In genomic region chr1:210584439-210585113, GRCh38 we compare ENCODE assay signal across 8 cellular contexts.
A peak's percentile ranks its signal among the peaks of the same experiment; 100 is the strongest.
DNase-seq lines count a peak whose midpoint lies in the region; ATAC-seq, FAIRE-seq and TF ChIP-seq lines count a peak whose summit lies in the region.

No MANE protein-coding gene starts in this region.

- no peaks in the 10 kb centered on the region for H3K27me3 Mint-ChIP-seq in chondrocyte (ENCODE audit: low read depth)

- TF ChIP-seq EP300 in HepG2 (IDR thresholded peaks at IDR 0.05; ENCODE audit: low read depth in 2 of 2, low read length in 2 of 2) (no peak), HepG2 (CRISPR knock-in tag; IDR thresholded peaks at IDR 0.05; ENCODE audit: borderline replicate concordance) (no peak)

- H3K27me3 ChIP-seq in HepG2 (ENCODE audit: control insufficient read depth in 1 of 2, insufficient read depth in 2 of 2, low read length in 2 of 2) = no peaks in the 10 kb centered on the region

- peaks cover 38% of the 10 kb centered on the region for H3K4me1 Mint-ChIP-seq in chondrocyte (ENCODE audit: low read depth)

- H3K9ac ChIP-seq in HepG2 (ENCODE audit: insufficient read depth, low read depth, low read length) = no peak overlapping the region

- no peaks in the 10 kb centered on the region for H4K20me1 ChIP-seq in HepG2 (ENCODE audit: insufficient read depth, low read length)

- WGBS in HepG2 (ENCODE audit: low lambda C conversion rate) = 0% methylated on average over 3 of the region's 3 CpGs

- no peak overlapping the region for H2AFZ ChIP-seq in HepG2 (ENCODE audit: low read length)

- CTCF ChIA-PET in HepG2 (lab: Yijun Ruan, JAX; ENCODE audit: low intra/inter-chr PET ratio, low total read pairs) = interaction anchor here (1.7 to 3.2 kb wide), 2 partner anchors 365 to 549 kb away, joined by 15 to 38 read pairs; partner anchors contain the start of gene KCNH1

- no peaks in the 10 kb centered on the region for H3K9me3 ChIP-seq in HepG2 (ENCODE audit: low read length)

- H3K9me3 Mint-ChIP-seq in chondrocyte (ENCODE audit: low read depth) = no peaks in the 10 kb centered on the region

- no peaks in the 10 kb centered on the region for H3K36me3 ChIP-seq in HepG2 (replicated peaks in 1 of 2; ENCODE audit: control insufficient read depth in 1 of 2, insufficient read depth in 2 of 2, low read length in 2 of 2)

- no peak overlapping the region for H3K4me3 ChIP-seq in HepG2 (replicated peaks in 1 of 3; ENCODE audit: insufficient read depth in 1 of 3, low read depth in 2 of 3, low read length in 3 of 3)

- in situ Hi-C loops in HepG2 (cut with HindIII; ENCODE audit: extremely low pct_ligation_motif_present, low pct_unique_long_range_greater_than_20kb) = loop anchor here (5.0 kb wide), 1 partner anchor 548 kb away; the partner anchor contains the start of gene KCNH1

- H3K4me2 ChIP-seq in HepG2 (ENCODE audit: low read depth, low read length) = no peak overlapping the region

- no peak overlapping the region for H3K27ac ChIP-seq in HepG2 (ENCODE audit: extremely low read length, insufficient read depth, low read length)

- no peaks in the 10 kb centered on the region for H3K36me3 Mint-ChIP-seq in chondrocyte (ENCODE audit: low read depth)

- no peaks in the 10 kb centered on the region for H3K79me2 ChIP-seq in HepG2 (ENCODE audit: insufficient read depth, low read length)

- DNase-seq in AML-193 (lab: John Stamatoyannopoulos, UW) = peak; percentile 41 to 51
- DNase-seq in GM19240 (ENCODE audit: insufficient read length, low spot score) = peak; percentile 52
- DNase-seq in NCI-H510A treated with DMSO at 0.1 percent for 48 hours (lab: John Stamatoyannopoulos, UW) = peak; percentile 97
- DNase-seq in activated CD4-positive, alpha-beta T cell treated with anti-CD3 and anti-CD28 coated beads for 4 hours = peak; percentile 41 to 54
- no peak for DNase-seq in chondrocyte (ENCODE audit: low spot score)
- DNase-seq in HepG2 (ENCODE audit: low spot score) = peak; percentile 74
- peak; percentile 59 to 70 (median 66) for DNase-seq in stimulated activated CD4-positive, alpha-beta T cell treated with anti-CD3 and anti-CD28 coated beads, TNF-alpha, amount 100 ng/mL, for 48 hours (ENCODE audit: low read depth in 3 of 3)

- FAIRE-seq in HepG2 (lab: Jason Lieb, UNC) = peak; percentile 80

- peak overlapping the region; percentile 39 for H3K27ac Mint-ChIP-seq in chondrocyte (ENCODE audit: unreplicated experiment)

- H3K4me3 Mint-ChIP-seq in chondrocyte (ENCODE audit: unreplicated experiment) = no peak overlapping the region

- POLR2A ChIA-PET in HepG2 (lab: Yijun Ruan, JAX) = no interaction called here

- TF ChIP-seq RAD21 in HepG2 (CRISPR knock-in tag; IDR thresholded peaks at IDR 0.05) = peak; percentile 83

- peak; percentile 59 for ATAC-seq in HG03469 (IDR thresholded peaks at IDR 0.05; ENCODE audit: unreplicated experiment)
- peak; percentile 100 for ATAC-seq in HepG2

- TF ChIP-seq CTCF in chondrocyte (IDR thresholded peaks at IDR 0.05) (peak; percentile 97), HepG2 (CRISPR knock-in tag; IDR thresholded peaks at IDR 0.05) (peak; percentile 92)

- intact Hi-C loops in HepG2 (cut with micrococcal nuclease; ENCODE audit: unreplicated experiment) = loop anchor here (1.0 to 5.0 kb wide), 4 partner anchors 136 to 550 kb away; partner anchors contain the start of gene KCNH1

- no TSS peak for BruUV-seq in HepG2 (replicated peaks; lab: Mats Ljungman, UMichigan)

- H3K4me1 ChIP-seq in HepG2 (ENCODE audit: insufficient read depth, low read length) = no peaks in the 10 kb centered on the region

- TF ChIP-seq POLR2A in HepG2 (IDR thresholded peaks at IDR 0.05; ENCODE audit: insufficient read depth in 1 of 2, low read depth in 2 of 2, low read length in 2 of 2) = no peak

TF ChIP-seq in HepG2, 621 proteins besides CTCF, POLR2A, EP300 and RAD21:
- TF ChIP-seq THAP11 (CRISPR knock-in tag; IDR thresholded peaks at IDR 0.05) = 0 out of 2 replicates have a peak, but pooled peaks have one; percentile 14
- 0 out of 2 replicates have a peak, but pooled peaks have one; percentile 28 for TF ChIP-seq FOXA3 (CRISPR knock-in tag; IDR thresholded peaks at IDR 0.05)
- 0 out of 2 replicates have a peak, but pooled peaks have one; percentile 26 for TF ChIP-seq FOSL2 (CRISPR knock-in tag; IDR thresholded peaks at IDR 0.05)
- no peak for TF ChIP-seq SRSF1 (optimal IDR thresholded peaks at IDR 0.05; ENCODE audit: low read depth, low read length)
- TF ChIP-seq ZNF704 (CRISPR knock-in tag; IDR thresholded peaks at IDR 0.05; ENCODE audit: borderline replicate concordance) = no peak
- TF ChIP-seq SPEN (CRISPR knock-in tag; IDR thresholded peaks at IDR 0.05; ENCODE audit: low read depth) = no peak
- peak; percentile 23 to 48; a peak in 1 of 4 replicates for TF ChIP-seq HMGXB4 (CRISPR knock-in tag; IDR thresholded peaks at IDR 0.05; ENCODE audit: borderline replicate concordance in 1 of 2, low read depth in 1 of 2)
- TF ChIP-seq MEIS2 (CRISPR knock-in tag; IDR thresholded peaks at IDR 0.05) = peak; percentile 63; the same call in 1 of the 2 replicates
- peak; percentile 54; the same call in 1 of the 2 replicates for TF ChIP-seq SALL1 (CRISPR knock-in tag; IDR thresholded peaks at IDR 0.05)
- peak; percentile 86 for TF ChIP-seq SMC3 (IDR thresholded peaks at IDR 0.05; ENCODE audit: low read length)
- TF ChIP-seq REPIN1 (CRISPR knock-in tag; IDR thresholded peaks at IDR 0.05; ENCODE audit: borderline replicate concordance, low read depth) = peak; percentile 54; the same call in 1 of the 2 replicates
- peak; percentile 69 for TF ChIP-seq XRCC5 (optimal IDR thresholded peaks at IDR 0.05; ENCODE audit: low read length)
- peak; percentile 78 for TF ChIP-seq NFE2 (CRISPR knock-in tag; IDR thresholded peaks at IDR 0.05)
- 0 out of 3 replicates have a peak, but pooled peaks have one; percentile 25 for TF ChIP-seq MXI1 (IDR thresholded peaks at IDR 0.05; ENCODE audit: borderline replicate concordance, low read depth, low read length)
- TF ChIP-seq REXO4 (CRISPR knock-in tag; IDR thresholded peaks at IDR 0.05; ENCODE audit: borderline replicate concordance) = no peak
- no peak for TF ChIP-seq MTA3 (CRISPR knock-in tag; IDR thresholded peaks at IDR 0.05)
- no peak for TF ChIP-seq ZNF180 (CRISPR knock-in tag; IDR thresholded peaks at IDR 0.05; ENCODE audit: borderline replicate concordance, low read depth)
- TF ChIP-seq ZNF552 (CRISPR knock-in tag; IDR thresholded peaks at IDR 0.05; ENCODE audit: borderline replicate concordance) = 0 out of 2 replicates have a peak, but pooled peaks have one; percentile 41
- 0 out of 2 replicates have a peak, but pooled peaks have one; percentile 40 for TF ChIP-seq TARDBP (CRISPR knock-in tag; IDR thresholded peaks at IDR 0.05)
- TF ChIP-seq SIX4 (CRISPR knock-in tag; IDR thresholded peaks at IDR 0.05) = no peak
- TF ChIP-seq KDM2A (CRISPR knock-in tag; IDR thresholded peaks at IDR 0.05; ENCODE audit: borderline replicate concordance, low read depth) = peak; percentile 30; the same call in 1 of the 2 replicates
- TF ChIP-seq GPBP1L1 (CRISPR knock-in tag; IDR thresholded peaks at IDR 0.05) = no peak
- TF ChIP-seq STAG1 (CRISPR knock-in tag; IDR thresholded peaks at IDR 0.05) = peak; percentile 93
- TF ChIP-seq ZNF891 (CRISPR knock-in tag; IDR thresholded peaks at IDR 0.05) = peak; percentile 46; the same call in 1 of the 2 replicates
- peak; percentile 27; the same call in 1 of the 2 replicates for TF ChIP-seq MAFF (IDR thresholded peaks at IDR 0.05; ENCODE audit: low read depth, low read length)
- TF ChIP-seq MEIS1 (CRISPR knock-in tag; IDR thresholded peaks at IDR 0.05; ENCODE audit: borderline replicate concordance) = peak; percentile 67; the same call in 1 of the 2 replicates
- TF ChIP-seq ISL2 (CRISPR knock-in tag; IDR thresholded peaks at IDR 0.05) = 0 out of 2 replicates have a peak, but pooled peaks have one; percentile 18
TF ChIP-seq in HepG2: peak in this region for 19.
